ENCODE assay signal across 6 cellular contexts in genomic region chr1:224426869-224427268, GRCh38. TPM values are rescaled to one million over a fixed set of nuclear protein-coding genes. Genes with fewer than 3 reads are reported as not detected.
A peak's percentile ranks its signal among the peaks of the same experiment; 100 is the strongest.
DNase-seq lines count a peak whose midpoint lies in the region; ATAC-seq and TF ChIP-seq lines count a peak whose summit lies in the region.
"Not testable (repeated sequence)": the region's sequence is repeated elsewhere in the genome, so short reads cannot be mapped to it uniquely, and the experiment has no call there.

No MANE protein-coding gene starts in this region.

- not testable (repeated sequence) for H3K4ac ChIP-seq in IMR-90 (ENCODE audit: low read depth, low read length); mesenchymal stem cell (ENCODE audit: low read depth in 1 of 2, low read length in 2 of 2)

- not testable (repeated sequence) for H3K18ac ChIP-seq in IMR-90 (ENCODE audit: low read depth, low read length); mesenchymal stem cell (ENCODE audit: low read depth in 1 of 2, low read length in 2 of 2)

- H3K4me3 Mint-ChIP-seq in CD4-positive, alpha-beta T cell; activated CD4-positive, alpha-beta T cell treated with anti-CD3 and anti-CD28 coated beads, Interleukin-2, amount 10 ng/mL, durations not matched to agents 24 days and 14 days; chondrocyte (ENCODE audit: unreplicated experiment): not testable (repeated sequence)

- no CpG with 5 or more reads among the region's 8 CpGs for WGBS in IMR-90 (ENCODE audit: extremely low coverage in 2 of 2, insufficient read length in 1 of 2), 2 experiments
- 100% methylated on average over 2 of the region's 8 CpGs for WGBS in mesenchymal stem cell
- whole genome bisulfite sequencing in sigmoid colon, 2 donors: 90 to 96% methylated on average over 8 of the region's 8 CpGs

- H2BK5ac ChIP-seq in IMR-90 (ENCODE audit: low read depth, low read length, poor library complexity, severe bottlenecking): peak overlapping the region; percentile 5
- not testable (repeated sequence) for H2BK5ac ChIP-seq in mesenchymal stem cell (ENCODE audit: low read depth, low read length, poor library complexity, severe bottlenecking)

- H2AFZ ChIP-seq in IMR-90 (replicated peaks; ENCODE audit: low read length, poor library complexity); mesenchymal stem cell (ENCODE audit: low read depth, low read length): not testable (repeated sequence)

- TF ChIP-seq RAD21 in IMR-90 (IDR thresholded peaks at IDR 0.05; ENCODE audit: low read length): not testable (repeated sequence)

- H2BK120ac ChIP-seq in IMR-90 (ENCODE audit: low read depth, low read length); mesenchymal stem cell (ENCODE audit: low read depth, low read length): not testable (repeated sequence)

- H3K9me3 ChIP-seq in CD4-positive, alpha-beta T cell (ENCODE audit: control insufficient read depth, low read length); IMR-90 (ENCODE audit: control insufficient read depth, insufficient read depth, low read length); mesenchymal stem cell (ENCODE audit: control insufficient read depth, low read length); sigmoid colon: not testable (repeated sequence)

- H2BK12ac ChIP-seq in mesenchymal stem cell (ENCODE audit: low read length in 2 of 2): not testable (repeated sequence)

- POLR2A ChIA-PET in CD4-positive, alpha-beta T cell (lab: Charles Lee); IMR-90 (lab: Charles Lee; ENCODE audit: unreplicated experiment): not testable (repeated sequence)

- not testable (repeated sequence) for ATAC-seq in CD4-positive, alpha-beta T cell (ENCODE audit: poor library complexity); IMR-90 (ENCODE audit: low read depth)

- H2AK5ac ChIP-seq in IMR-90 (ENCODE audit: low read depth, low read length); mesenchymal stem cell (ENCODE audit: low read length, severe bottlenecking): not testable (repeated sequence)

- not testable (repeated sequence) for H3K27ac ChIP-seq in CD4-positive, alpha-beta T cell (ENCODE audit: low read depth, low read length); IMR-90 (ENCODE audit: insufficient read depth, low read length); mesenchymal stem cell (ENCODE audit: low read length, poor library complexity, severe bottlenecking)
- H3K27ac ChIP-seq in sigmoid colon: peak overlapping the region in 3 of 4 donors; percentile 32 to 98 (median 53)

- H2AK9ac ChIP-seq in IMR-90 (replicated peaks; ENCODE audit: low read depth, low read length, poor library complexity): not testable (repeated sequence)

- not testable (repeated sequence) for H3K14ac ChIP-seq in IMR-90 (replicated peaks; ENCODE audit: low read depth, low read length); mesenchymal stem cell (ENCODE audit: low read length in 2 of 2)

- not testable (repeated sequence) for H2BK20ac ChIP-seq in IMR-90 (ENCODE audit: low read depth, low read length)

- H3K79me1 ChIP-seq in IMR-90 (ENCODE audit: low read depth in 1 of 2, low read length in 2 of 2): peaks cover 23 to 42% of the 10 kb centered on the region in 2 experiments
- not testable (repeated sequence) for H3K79me1 ChIP-seq in mesenchymal stem cell (replicated peaks; ENCODE audit: low read length, poor library complexity, severe bottlenecking)

- H3K36me3 Mint-ChIP-seq in CD4-positive, alpha-beta T cell (ENCODE audit: low read depth): peaks cover 80% of the 10 kb centered on the region
- peaks cover 65% of the 10 kb centered on the region for H3K36me3 Mint-ChIP-seq in activated CD4-positive, alpha-beta T cell treated with anti-CD3 and anti-CD28 coated beads, Interleukin-2, amount 10 ng/mL, durations not matched to agents 24 days and 14 days (ENCODE audit: low read depth)
- peaks cover 28% of the 10 kb centered on the region for H3K36me3 Mint-ChIP-seq in chondrocyte (ENCODE audit: low read depth)

- BruUV-seq in IMR-90 (replicated peaks; lab: Mats Ljungman, UMichigan): not testable (repeated sequence)

- peaks cover 74% of the 10 kb centered on the region for H3K4me1 Mint-ChIP-seq in CD4-positive, alpha-beta T cell (ENCODE audit: low read depth)
- peaks cover 32% of the 10 kb centered on the region for H3K4me1 Mint-ChIP-seq in activated CD4-positive, alpha-beta T cell treated with anti-CD3 and anti-CD28 coated beads, Interleukin-2, amount 10 ng/mL, durations not matched to agents 24 days and 14 days
- H3K4me1 Mint-ChIP-seq in chondrocyte (ENCODE audit: low read depth): peaks cover 67% of the 10 kb centered on the region

- not testable (repeated sequence) for H3K9me3 Mint-ChIP-seq in CD4-positive, alpha-beta T cell; activated CD4-positive, alpha-beta T cell treated with anti-CD3 and anti-CD28 coated beads, Interleukin-2, amount 10 ng/mL, durations not matched to agents 24 days and 14 days; chondrocyte (ENCODE audit: low read depth)

- in situ Hi-C loops in IMR-90 (cut with MboI; ENCODE audit: low sequenced_read_pairs): not testable (repeated sequence)

- H3K9ac ChIP-seq in IMR-90 (ENCODE audit: low read depth, low read length): not testable (repeated sequence)
- peak overlapping the region; percentile 70 for H3K9ac ChIP-seq in mesenchymal stem cell (ENCODE audit: low read length)

- H3K27ac Mint-ChIP-seq in CD4-positive, alpha-beta T cell: peak overlapping the region; percentile 56
- H3K27ac Mint-ChIP-seq in activated CD4-positive, alpha-beta T cell treated with anti-CD3 and anti-CD28 coated beads, Interleukin-2, amount 10 ng/mL, durations not matched to agents 24 days and 14 days: not testable (repeated sequence)
- peak overlapping the region; percentile 56 for H3K27ac Mint-ChIP-seq in chondrocyte (ENCODE audit: unreplicated experiment)

- TF ChIP-seq EP300 in sigmoid colon (IDR thresholded peaks at IDR 0.05): not testable (repeated sequence)

- H3K4me3 ChIP-seq in IMR-90 (ENCODE audit: insufficient read depth, low read depth, low read length); mesenchymal stem cell (ENCODE audit: insufficient read depth in 1 of 2, low read depth in 1 of 2, low read length in 2 of 2); sigmoid colon: not testable (repeated sequence)

- not testable (repeated sequence) for H3K27me3 Mint-ChIP-seq in CD4-positive, alpha-beta T cell; activated CD4-positive, alpha-beta T cell treated with anti-CD3 and anti-CD28 coated beads, Interleukin-2, amount 10 ng/mL, durations not matched to agents 24 days and 14 days; chondrocyte (ENCODE audit: low read depth)

- not testable (repeated sequence) for H3K27me3 ChIP-seq in CD4-positive, alpha-beta T cell (ENCODE audit: control insufficient read depth, insufficient read depth, low read length); IMR-90 (ENCODE audit: control insufficient read depth, insufficient read depth, low read length); mesenchymal stem cell (ENCODE audit: control insufficient read depth in 1 of 2, insufficient read depth in 1 of 2, low read length in 2 of 2); sigmoid colon

- not testable (repeated sequence) for H4K5ac ChIP-seq in IMR-90 (ENCODE audit: low read depth, low read length)

- H3K23ac ChIP-seq in IMR-90 (ENCODE audit: low read depth, low read length); mesenchymal stem cell (ENCODE audit: low read length in 2 of 2): not testable (repeated sequence)

- CTCF ChIA-PET in CD4-positive, alpha-beta T cell (lab: Charles Lee): interaction anchor here (0.7 to 1.4 kb wide), 3 partner anchors 9 to 1874 kb away, joined by 3 to 5 read pairs (median 4); no protein-coding TSS in a partner anchor
- CTCF ChIA-PET in IMR-90 (lab: Yijun Ruan, JAX): not testable (repeated sequence)

- peaks cover 45% of the 10 kb centered on the region for H4K20me1 ChIP-seq in IMR-90 (ENCODE audit: insufficient read depth, low read length)

- not testable (repeated sequence) for H2BK15ac ChIP-seq in IMR-90 (ENCODE audit: low read depth, low read length); mesenchymal stem cell (ENCODE audit: low read depth, poor library complexity, severe bottlenecking)

- H3K36me3 ChIP-seq in IMR-90 (ENCODE audit: control insufficient read depth, insufficient read depth, low read length) (peaks cover 24% of the 10 kb centered on the region), mesenchymal stem cell (ENCODE audit: control insufficient read depth in 1 of 2, insufficient read depth in 2 of 2, low read depth in 1 of 2, low read length in 2 of 2) (peaks cover 20 to 86% of the 10 kb centered on the region in 2 experiments), sigmoid colon (peaks cover 18 to 48% (median 30%) of the 10 kb centered on the region in 4 donors)

- not testable (repeated sequence) for H3K4me2 ChIP-seq in IMR-90 (ENCODE audit: low read depth, low read length); mesenchymal stem cell (ENCODE audit: low read length, poor library complexity, severe bottlenecking)

- not testable (repeated sequence) for H3K56ac ChIP-seq in IMR-90 (ENCODE audit: extremely low read depth, insufficient read depth, low read length)

- not testable (repeated sequence) for H3K4me1 ChIP-seq in IMR-90 (ENCODE audit: control insufficient read depth, insufficient read depth, low read length); mesenchymal stem cell (ENCODE audit: control insufficient read depth, insufficient read depth, low read depth, low read length)
- peaks cover 0 to 79% (median 62%) of the 10 kb centered on the region in 4 donors for H3K4me1 ChIP-seq in sigmoid colon

- H4K8ac ChIP-seq in IMR-90 (ENCODE audit: low read depth in 2 of 2, low read length in 2 of 2); mesenchymal stem cell (ENCODE audit: low read length): not testable (repeated sequence)

- intact Hi-C loops in CD4-positive, alpha-beta T cell (cut with DNase I, micrococcal nuclease): loop anchor here in 1 of 2 experiments (5.0 kb wide), 1 partner anchor 35 kb away; no protein-coding TSS in a partner anchor
- intact Hi-C loops in IMR-90 (cut with micrococcal nuclease): loop anchor here (5.0 kb wide), 1 partner anchor 35 kb away; no protein-coding TSS in a partner anchor
- intact Hi-C loops in activated CD4-positive, alpha-beta T cell treated with anti-CD3 and anti-CD28 coated beads, Interleukin-2, amount 10 ng/mL, durations not matched to agents 24 days and 14 days (cut with micrococcal nuclease); sigmoid colon (cut with DNase I): not testable (repeated sequence)

- not testable (repeated sequence) for DNase-seq in CD4-positive, alpha-beta T cell; IMR-90; chondrocyte (ENCODE audit: low spot score); mesenchymal stem cell; sigmoid colon
- DNase-seq in activated CD4-positive, alpha-beta T cell treated with anti-CD3 and anti-CD28 coated beads, Interleukin-2, amount 10 ng/mL, durations not matched to agents 24 days and 14 days: peak; percentile 28

- dilution Hi-C loops in IMR-90 (cut with HindIII; ENCODE audit: low sequenced_read_pairs, unreplicated experiment): not testable (repeated sequence)

- not testable (repeated sequence) for TF ChIP-seq CTCF in CD4-positive, alpha-beta T cell (IDR thresholded peaks at IDR 0.05); IMR-90 (conservative IDR thresholded peaks at IDR 0.05; ENCODE audit: low read depth, low read length); chondrocyte (IDR thresholded peaks at IDR 0.05); sigmoid colon (IDR thresholded peaks at IDR 0.05)

- not testable (repeated sequence) for H3K9me1 ChIP-seq in IMR-90 (ENCODE audit: insufficient read depth, low read length)

- not testable (repeated sequence) for TF ChIP-seq POLR2A in IMR-90 (IDR thresholded peaks at IDR 0.05; ENCODE audit: low read depth, low read length); sigmoid colon (IDR thresholded peaks at IDR 0.05)

- H4K91ac ChIP-seq in IMR-90 (ENCODE audit: insufficient read depth, low read depth, low read length); mesenchymal stem cell (ENCODE audit: low read length): not testable (repeated sequence)

RNA-seq across cellular contexts. Expression of gene WDR26, which starts 7.7 kb away (rescaled TPM):
- total RNA-seq in CD4-positive, alpha-beta T cell: 100 to 1,000 TPM; 173 to 176 TPM
- 23.8 and 41.4 TPM in 2 replicates for total RNA-seq in IMR-90 (2012; rRNA removed)
- polyA plus RNA-seq in IMR-90 (2012; rRNA removed): 31.1 and 46.4 TPM in 2 replicates
- polyA plus RNA-seq in IMR-90 (2012; cell fraction: cytosol; rRNA removed): 13.2 and 15.6 TPM in 2 replicates
- polyA plus RNA-seq in IMR-90 (2012; cell fraction: nucleus; rRNA removed; ENCODE audit: low replicate concordance): 14.3 and 60.9 TPM in 2 replicates
- 81.0 and 90.9 TPM in 2 replicates for total RNA-seq in activated CD4-positive, alpha-beta T cell treated with anti-CD3 and anti-CD28 coated beads, Interleukin-2, amount 10 ng/mL, durations not matched to agents 24 days and 14 days
- 79.5 to 84.0 TPM (median 81.5 TPM) in 3 replicates for total RNA-seq in chondrocyte
- polyA plus RNA-seq in mesenchymal stem cell (2013, experiment 1 of 2): 71.2 TPM
- polyA plus RNA-seq in mesenchymal stem cell (2013, experiment 2 of 2): 67.9 TPM
- 100 to 1,000 TPM in 1 of 4 donors, 10 to 100 TPM in 3; 63.3 to 105 (median 66.6) TPM for total RNA-seq in sigmoid colon
- 10 to 100 TPM; 27.6 to 30.7 (median 28.8) TPM for polyA plus RNA-seq in sigmoid colon
